Comparison of ENCODE assay signal across 20 cellular contexts in the genomic region with DNA sequence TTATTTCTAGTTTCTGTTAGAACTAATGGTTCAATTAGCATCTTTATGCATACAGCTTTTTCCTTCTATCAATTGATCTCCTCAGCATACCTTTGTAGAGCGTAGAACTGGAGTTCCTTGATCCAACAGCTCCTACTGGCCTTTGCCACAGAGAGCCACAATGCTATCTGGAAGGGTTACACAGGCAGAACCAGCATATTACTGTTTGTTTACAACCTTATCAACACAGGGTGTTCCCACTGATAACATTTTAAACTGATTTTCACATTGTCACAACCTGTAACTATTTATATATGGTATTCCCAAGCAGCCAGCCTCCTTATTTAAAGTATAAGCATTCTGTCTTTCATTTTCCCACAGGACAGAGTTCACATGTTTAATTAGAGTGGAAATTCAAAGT.
"Had no signal": no experiment of that assay in that cellular context is flagged by ENCODE, and none has a peak within 500 bp of the region (broad histone marks: within the 10 kb centered on the region; RNA-seq: fewer than 3 reads in every experiment).

No MANE protein-coding gene starts in this region.

- H3K27ac ChIP-seq: esophagus muscularis mucosa, foreskin keratinocyte, heart right ventricle, neural progenitor cell, right atrium auricular region, suprapubic skin had no signal

- H3K27ac Mint-ChIP-seq: activated naive CD4-positive, alpha-beta T cell treated with anti-CD3 and anti-CD28 coated beads, Interleukin-2, amount 50 U/mL, for 24 hours; activated naive CD8-positive, alpha-beta T cell treated with anti-CD3 and anti-CD28 coated beads, Interleukin-2, amount 50 U/mL, for 24 hours; neural progenitor cell; stimulated activated naive B cell treated with anti-CD40 and anti-IgM and Interleukin-4, amounts not matched to agents 10 μg/mL and 1 μg/mL and 100 μg/mL, for 72 hours; WTC11 had no signal

- H3K36me3 Mint-ChIP-seq: neural progenitor cell had no signal

- DNase-seq: activated CD4-positive, alpha-beta T cell treated with anti-CD3 and anti-CD28 coated beads for 1 hour; activated T-cell treated with anti-CD3 and anti-CD28 coated beads, Interleukin-2, amount 50 U/mL, for 1 hour; amygdala; caudate nucleus; cortex of kidney; heart right ventricle; left ventricle myocardium superior; mammary epithelial cell; naive B cell; occipital lobe; stimulated activated naive B cell treated with anti-CD40 and anti-IgM and Interleukin-4, amounts not matched to agents 10 μg/mL and 1 μg/mL and 100 μg/mL, for 72 hours had no signal

- H3K4me1 ChIP-seq: foreskin keratinocyte, right atrium auricular region, suprapubic skin had no signal

- H3K27me3 Mint-ChIP-seq: activated naive CD4-positive, alpha-beta T cell treated with anti-CD3 and anti-CD28 coated beads, Interleukin-2, amount 50 U/mL, for 24 hours had no signal

- H3K4me3 Mint-ChIP-seq: activated naive CD4-positive, alpha-beta T cell treated with anti-CD3 and anti-CD28 coated beads, Interleukin-2, amount 50 U/mL, for 24 hours; activated naive CD8-positive, alpha-beta T cell treated with anti-CD3 and anti-CD28 coated beads, Interleukin-2, amount 50 U/mL, for 24 hours; naive B cell; neural progenitor cell; stimulated activated naive B cell treated with anti-CD40 and anti-IgM and Interleukin-4, amounts not matched to agents 10 μg/mL and 1 μg/mL and 100 μg/mL, for 72 hours; WTC11 had no signal

- H3K27me3 ChIP-seq: esophagus muscularis mucosa, foreskin keratinocyte, neural progenitor cell, right atrium auricular region, suprapubic skin, tibial nerve had no signal

- ATAC-seq: foreskin keratinocyte, heart right ventricle, left ventricle myocardium superior, WTC11 had no signal

- H3K4me2 ChIP-seq: neural progenitor cell had no signal

- H3K4me1 Mint-ChIP-seq: neural progenitor cell had no signal

- H3K9me3 ChIP-seq: suprapubic skin, tibial nerve had no signal

- H3K36me3 ChIP-seq: esophagus muscularis mucosa, heart right ventricle, neural progenitor cell, right atrium auricular region, suprapubic skin, tibial nerve had no signal

- H3K4me3 ChIP-seq: esophagus muscularis mucosa, heart right ventricle, neural progenitor cell, right atrium auricular region, suprapubic skin, tibial nerve had no signal

- H3K9ac ChIP-seq: neural progenitor cell had no signal
